9 cellular contexts compared by ENCODE assay signal in the genomic region with DNA sequence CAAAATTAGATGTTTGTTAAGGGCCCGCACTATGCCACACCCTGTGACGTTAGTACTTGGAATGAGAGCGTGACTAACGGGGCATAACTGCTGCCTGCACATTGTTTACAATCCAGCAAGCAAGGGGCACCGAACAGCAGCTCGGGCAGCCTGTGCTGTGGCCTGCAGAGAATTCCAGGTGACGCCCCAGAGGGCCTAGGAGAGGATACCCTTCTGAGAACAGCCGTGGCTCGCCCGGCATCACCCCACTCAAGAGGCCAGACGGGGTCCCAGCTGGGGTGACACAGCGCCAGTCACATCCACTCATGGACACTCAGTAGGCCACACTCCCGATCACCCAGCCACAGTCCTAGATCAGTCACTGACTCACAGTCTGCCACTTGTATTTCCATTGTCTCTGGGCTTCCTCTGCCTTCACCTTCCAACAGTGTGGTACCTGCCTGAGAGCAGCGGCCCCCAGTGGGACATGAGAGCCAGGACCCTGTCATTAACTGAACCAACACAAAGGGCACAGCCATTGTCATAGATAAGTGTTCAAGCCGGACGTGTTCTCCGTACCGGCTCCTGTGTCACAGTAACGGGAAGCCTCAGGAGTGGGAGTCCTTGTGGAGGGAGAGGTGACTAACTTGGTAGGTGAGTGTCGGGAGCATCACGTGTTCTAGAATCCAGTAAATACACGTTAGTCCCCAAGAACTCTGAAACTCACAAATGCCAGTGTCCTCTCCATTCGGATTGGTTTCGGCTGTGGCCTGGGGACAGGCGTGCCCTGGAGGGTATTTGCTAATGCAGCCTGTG. TPM values are rescaled to one million over a fixed set of nuclear protein-coding genes. Genes with fewer than 3 reads are reported as not detected.
DNase-seq lines count a peak whose midpoint lies in the region; ATAC-seq and TF ChIP-seq lines count a peak whose summit lies in the region.
"Had no signal": no experiment of that assay in that cellular context is flagged by ENCODE, and none has a peak within 500 bp of the region (broad histone marks: within the 10 kb centered on the region; RNA-seq: fewer than 3 reads in every experiment).

No MANE protein-coding gene starts in this region.

- peak overlapping the region; percentile 75; the same call in 1 of the 2 replicates for H3K27ac Mint-ChIP-seq in GM23338
- peak overlapping the region; percentile 47 for H3K27ac Mint-ChIP-seq in stimulated activated naive B cell treated with anti-CD40 and anti-IgM and Interleukin-4, amounts not matched to agents 10 μg/mL and 1 μg/mL and 100 μg/mL, for 72 hours

- peaks cover 8% of the 10 kb centered on the region for H3F3A ChIP-seq in GM23338 (replicated peaks; ENCODE audit: low read depth)

- TF ChIP-seq EP300 in gastroesophageal sphincter (IDR thresholded peaks at IDR 0.05): no peak

- H4K20me1 ChIP-seq in GM23338 (replicated peaks; ENCODE audit: insufficient read depth): no peaks in the 10 kb centered on the region

- H3K4me3 Mint-ChIP-seq in GM23338: no peak overlapping the region
- H3K4me3 Mint-ChIP-seq in stimulated activated naive B cell treated with anti-CD40 and anti-IgM and Interleukin-4, amounts not matched to agents 10 μg/mL and 1 μg/mL and 100 μg/mL, for 72 hours: no peak overlapping the region

- H3K36me3 ChIP-seq in GM23338 (ENCODE audit: insufficient read depth) (no peaks in the 10 kb centered on the region; the same call in 1 of the 2 replicates), gastroesophageal sphincter (peaks cover 0 to 24% of the 10 kb centered on the region in 2 donors)

- no peak for TF ChIP-seq POLR2A in gastroesophageal sphincter (IDR thresholded peaks at IDR 0.05)

- H3K27ac ChIP-seq in GM23338 (ENCODE audit: low read depth) (peak overlapping the region; percentile 72; the same call in 1 of the 2 replicates), RWPE1 (peak overlapping the region; percentile 80), gastroesophageal sphincter (peak overlapping the region in 3 of 4 donors; percentile 32 to 55 (median 37))

- ATAC-seq in GM23338: no peak
- ATAC-seq in gastroesophageal sphincter: no peak
- no peak for ATAC-seq in stimulated activated naive B cell treated with anti-CD40 and anti-IgM and Interleukin-4, amounts not matched to agents 10 μg/mL and 1 μg/mL and 100 μg/mL, for 72 hours (replicated peaks)
- no peak for ATAC-seq in HG03520 (IDR thresholded peaks at IDR 0.05; ENCODE audit: unreplicated experiment)
- no peak for ATAC-seq in GM18861 (IDR thresholded peaks at IDR 0.05; ENCODE audit: unreplicated experiment)

- CTCF ChIA-PET in RWPE1 (lab: Yijun Ruan, JAX): no interaction called here

- H3K9me3 ChIP-seq in gastroesophageal sphincter: peaks cover 0 to 5% (median 0%) of the 10 kb centered on the region in 3 donors

- TF ChIP-seq CTCF in GM23338 (conservative IDR thresholded peaks at IDR 0.05; ENCODE audit: low read depth in 2 of 2): no peak
- TF ChIP-seq CTCF in RWPE1 (conservative IDR thresholded peaks at IDR 0.05; ENCODE audit: low read depth): no peak
- no peak for TF ChIP-seq CTCF in gastroesophageal sphincter (IDR thresholded peaks at IDR 0.05)

- H3K9me3 Mint-ChIP-seq in GM23338: no peaks in the 10 kb centered on the region
- no peaks in the 10 kb centered on the region for H3K9me3 Mint-ChIP-seq in stimulated activated naive B cell treated with anti-CD40 and anti-IgM and Interleukin-4, amounts not matched to agents 10 μg/mL and 1 μg/mL and 100 μg/mL, for 72 hours

- H3K27me3 Mint-ChIP-seq in GM23338 (ENCODE audit: insufficient read depth, low read depth, poor library complexity): peaks cover 2% of the 10 kb centered on the region
- no peaks in the 10 kb centered on the region for H3K27me3 Mint-ChIP-seq in stimulated activated naive B cell treated with anti-CD40 and anti-IgM and Interleukin-4, amounts not matched to agents 10 μg/mL and 1 μg/mL and 100 μg/mL, for 72 hours

- no peak overlapping the region for H2AFZ ChIP-seq in GM23338

- no peak overlapping the region for H3K4me2 ChIP-seq in GM23338

- DNase-seq in GM23338 (ENCODE audit: low spot score) (peak; percentile 17), RWPE1 (ENCODE audit: low spot score) (peak; percentile 67), NCI-H1092 treated with DMSO at 0.1 percent for 48 hours (lab: John Stamatoyannopoulos, UW) (no peak)
- no peak for DNase-seq in stimulated activated naive B cell treated with anti-CD40 and anti-IgM and Interleukin-4, amounts not matched to agents 10 μg/mL and 1 μg/mL and 100 μg/mL, for 72 hours
- DNase-seq: anterior cingulate cortex, NCI-H1105 treated with DMSO at 0.1 percent for 48 hours had no signal

- H3K4me3 ChIP-seq in GM23338 (no peak overlapping the region), gastroesophageal sphincter (no peak overlapping the region)

- no peaks in the 10 kb centered on the region for H3K27me3 ChIP-seq in GM23338 (ENCODE audit: insufficient read depth)
- no peaks in the 10 kb centered on the region for H3K27me3 ChIP-seq in gastroesophageal sphincter

- H3K79me2 ChIP-seq in GM23338 (replicated peaks; ENCODE audit: insufficient read depth): peaks cover 17% of the 10 kb centered on the region

- H3K4me1 Mint-ChIP-seq in GM23338: peaks cover 16% of the 10 kb centered on the region
- peaks cover 10 to 11% of the 10 kb centered on the region in 2 donors for H3K4me1 Mint-ChIP-seq in stimulated activated naive B cell treated with anti-CD40 and anti-IgM and Interleukin-4, amounts not matched to agents 10 μg/mL and 1 μg/mL and 100 μg/mL, for 72 hours

- H3K36me3 Mint-ChIP-seq in GM23338 (ENCODE audit: low read depth): peaks cover 11% of the 10 kb centered on the region
- peaks cover 23 to 47% of the 10 kb centered on the region in 2 donors for H3K36me3 Mint-ChIP-seq in stimulated activated naive B cell treated with anti-CD40 and anti-IgM and Interleukin-4, amounts not matched to agents 10 μg/mL and 1 μg/mL and 100 μg/mL, for 72 hours

- POLR2A ChIA-PET in RWPE1 (lab: Yijun Ruan, JAX; ENCODE audit: low non-redundant PET): interaction anchor here (0.5 kb wide), 1 partner anchor 183 kb away, joined by 5 read pairs; no protein-coding TSS in a partner anchor

- WGBS in gastroesophageal sphincter (ENCODE audit: low coverage in 1 of 2), 2 donors: 73 to 94% methylated on average over 2 to 3 of the region's 25 CpGs

- no peaks in the 10 kb centered on the region for H3K9me2 ChIP-seq in GM23338 (ENCODE audit: insufficient read depth)

- H3K4me1 ChIP-seq in GM23338 (ENCODE audit: insufficient read depth): peaks cover 12% of the 10 kb centered on the region
- peaks cover 0 to 35% (median 0%) of the 10 kb centered on the region in 3 donors for H3K4me1 ChIP-seq in gastroesophageal sphincter

TF ChIP-seq in GM23338, 12 proteins besides CTCF, POLR2A, EP300 and RAD21 (continues in another document):
- TF ChIP-seq CREB1 (CRISPR knock-in tag; IDR thresholded peaks at IDR 0.05; ENCODE audit: low read depth) (no peak), EZH2 (IDR thresholded peaks at IDR 0.05; ENCODE audit: low read depth, unreplicated experiment) (no peak), ZNF331 (CRISPR knock-in tag; IDR thresholded peaks at IDR 0.05; ENCODE audit: low read depth) (no peak), EZH2phosphoT487 (IDR thresholded peaks at IDR 0.05; ENCODE audit: unreplicated experiment) (no peak), POLR2AphosphoS5 (IDR thresholded peaks at IDR 0.05; ENCODE audit: low read depth) (no peak)
- TF ChIP-seq, protein P1, sequence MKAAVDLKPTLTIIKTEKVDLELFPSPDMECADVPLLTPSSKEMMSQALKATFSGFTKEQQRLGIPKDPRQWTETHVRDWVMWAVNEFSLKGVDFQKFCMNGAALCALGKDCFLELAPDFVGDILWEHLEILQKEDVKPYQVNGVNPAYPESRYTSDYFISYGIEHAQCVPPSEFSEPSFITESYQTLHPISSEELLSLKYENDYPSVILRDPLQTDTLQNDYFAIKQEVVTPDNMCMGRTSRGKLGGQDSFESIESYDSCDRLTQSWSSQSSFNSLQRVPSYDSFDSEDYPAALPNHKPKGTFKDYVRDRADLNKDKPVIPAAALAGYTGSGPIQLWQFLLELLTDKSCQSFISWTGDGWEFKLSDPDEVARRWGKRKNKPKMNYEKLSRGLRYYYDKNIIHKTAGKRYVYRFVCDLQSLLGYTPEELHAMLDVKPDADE (IDR thresholded peaks at IDR 0.05): no peak

RNA-seq across cellular contexts. Expression of a gene that starts 7.5 kb away (rescaled TPM):
- 33.7 and 36.2 TPM in 2 replicates for total RNA-seq in GM23338 (2014; rRNA removed; shearing (Covaris generic))
- 32.7 and 46.5 TPM in 2 replicates for polyA plus RNA-seq in GM23338 (2016; fragmentation: Nextera tagmentation; extraction: Ambion mirVana)
- total RNA-seq in gastroesophageal sphincter: 10 to 100 TPM; 23.9 to 29.2 (median 26.1) TPM

Comparison
In these comparisons a context has a peak if more than half of its experiments do, and no peak if none do; other contexts are left out.
1. DNase-seq: peak in GM23338 (single experiment) and RWPE1 (single experiment); none in stimulated activated naive B cell treated with anti-CD40 and anti-IgM and Interleukin-4, amounts not matched to agents 10 μg/mL and 1 μg/mL and 100 μg/mL, for 72 hours (single experiment) and NCI-H1092 treated with DMSO at 0.1 percent for 48 hours (single experiment).
2. Peak in every context shown above with its lines, with median percentiles within 50 percentile points of each other: H3K27ac ChIP-seq.